Comparison of ENCODE assay signal across 8 cellular contexts in the genomic region with DNA sequence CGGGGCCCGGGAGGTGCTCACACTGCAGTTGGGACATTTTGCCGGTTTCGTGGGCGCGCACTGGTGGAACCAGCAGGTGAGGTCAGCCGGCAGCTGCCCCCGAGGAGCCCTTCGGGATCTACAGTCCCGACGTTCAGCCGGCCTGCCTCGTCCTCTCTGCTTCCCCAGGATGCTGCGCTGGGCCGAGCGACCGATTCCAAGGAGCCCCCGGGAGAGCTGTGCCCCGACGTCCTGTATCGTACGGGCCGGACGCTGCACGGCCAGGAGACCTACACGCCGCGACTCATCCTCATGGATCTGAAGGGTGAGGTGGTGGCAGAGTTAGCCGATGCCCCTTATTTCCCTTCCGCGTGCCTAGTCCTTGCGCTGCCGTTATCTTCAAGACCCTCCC. TPM values are rescaled to one million over a fixed set of nuclear protein-coding genes. Genes with fewer than 3 reads are reported as not detected.
A peak's percentile ranks its signal among the peaks of the same experiment; 100 is the strongest.
DNase-seq lines count a peak whose midpoint lies in the region; ATAC-seq, FAIRE-seq and TF ChIP-seq lines count a peak whose summit lies in the region.
"Not testable (repeated sequence)": the region's sequence is repeated elsewhere in the genome, so short reads cannot be mapped to it uniquely, and the experiment has no call there.

No MANE protein-coding gene starts in this region.

- no CpG with 5 or more reads among the region's 33 CpGs for WGBS in SK-N-SH (ENCODE audit: low lambda C conversion rate)
- WGBS in GM12878 (ENCODE audit: insufficient coverage, insufficient replicate concordance, low lambda C conversion rate, missing lambda C conversion rate), result 0% methylated on average over 6 of the region's 33 CpGs
- WGBS in gastroesophageal sphincter (ENCODE audit: low coverage in 1 of 2), 2 donors, result no CpG with 5 or more reads among the region's 33 CpGs

- peak overlapping the region; percentile 58 for H3K4me3 ChIP-seq in AG04450 (ENCODE audit: low read depth, low read length)
- peak overlapping the region; percentile 61 to 66; a peak in 3 of 4 replicates for H3K4me3 ChIP-seq in SK-N-SH (ENCODE audit: low read depth in 2 of 2, low read length in 1 of 2)
- H3K4me3 ChIP-seq in GM12878, mucosa of descending colon: not testable (repeated sequence)
- H3K4me3 ChIP-seq in gastroesophageal sphincter, result peak overlapping the region; percentile 41 to 63
- peak overlapping the region; percentile 48 to 73 (median 57) for H3K4me3 ChIP-seq in skin epidermis

- TF ChIP-seq CTCF in AG04450 (IDR thresholded peaks at IDR 0.05; ENCODE audit: low read depth, low read length); SK-N-SH (IDR thresholded peaks at IDR 0.05); GM12878 (IDR thresholded peaks at IDR 0.05 in 2 of 3, conservative IDR thresholded peaks at IDR 0.05 in 1 of 3; ENCODE audit: control insufficient read depth in 2 of 3, extremely low read depth in 1 of 3, insufficient read depth in 1 of 3, low read depth in 3 of 3, low read length in 3 of 3); gastroesophageal sphincter (IDR thresholded peaks at IDR 0.05); mucosa of descending colon (IDR thresholded peaks at IDR 0.05): not testable (repeated sequence)

- POLR2A ChIA-PET in AG04450 (lab: Yijun Ruan, JAX); SK-N-SH (lab: Yijun Ruan, JAX); GM12878 (lab: Charles Lee): not testable (repeated sequence)

- not testable (repeated sequence) for DNase-seq in AG04450 (ENCODE audit: low read depth, low spot score); SK-N-SH; GM12878 (ENCODE audit: low read depth, low spot score); mucosa of descending colon

- CTCF ChIA-PET in AG04450 (lab: Charles Lee), result not testable (repeated sequence)
- CTCF ChIA-PET in SK-N-SH (lab: Yijun Ruan, JAX) (interaction anchor here (0.6 kb wide), 1 partner anchor 359 kb away, joined by 3 read pairs; no protein-coding TSS in a partner anchor), GM12878 (lab: Yijun Ruan, JAX) (interaction anchor here (0.6 to 1.5 kb wide), 3 partner anchors 359 to 456 kb away, joined by 3 to 5 read pairs (median 3); no protein-coding TSS in a partner anchor)

- SMC1A ChIA-PET in GM12878 (lab: Charles Lee; ENCODE audit: uncharacterized antibody, unreplicated experiment), result interaction anchor here (1.5 kb wide), 1 partner anchor 72 kb away, joined by 4 read pairs; no protein-coding TSS in a partner anchor

- not testable (repeated sequence) for H3K27me3 ChIP-seq in AG04450 (ENCODE audit: control insufficient read depth, insufficient read depth, low read length); SK-N-SH (ENCODE audit: insufficient read depth); GM12878 (replicated peaks in 1 of 2; ENCODE audit: control insufficient read depth in 2 of 2, insufficient read depth in 2 of 2, low read length in 1 of 2); gastroesophageal sphincter

- H3K4me1 ChIP-seq in SK-N-SH (ENCODE audit: control insufficient read depth in 1 of 2, insufficient read depth in 2 of 2, low read depth in 1 of 2, low read length in 1 of 2); GM12878 (ENCODE audit: control insufficient read depth, insufficient read depth, low read length); gastroesophageal sphincter; mucosa of descending colon (ENCODE audit: low read depth): not testable (repeated sequence)

- H3K36me3 ChIP-seq in SK-N-SH (replicated peaks in 1 of 2; ENCODE audit: control insufficient read depth in 1 of 2, insufficient read depth in 2 of 2, low read length in 1 of 2), result peaks cover 5 to 11% of the 10 kb centered on the region in 2 experiments
- not testable (repeated sequence) for H3K36me3 ChIP-seq in GM12878 (ENCODE audit: control insufficient read depth in 2 of 2, insufficient read depth in 2 of 2, low read length in 1 of 2); mucosa of descending colon (ENCODE audit: low read depth)
- H3K36me3 ChIP-seq in gastroesophageal sphincter, result peaks cover 0 to 21% of the 10 kb centered on the region in 2 donors

- not testable (repeated sequence) for H2AFZ ChIP-seq in SK-N-SH (ENCODE audit: low read depth); GM12878 (ENCODE audit: control insufficient read depth, low read depth, low read length)

- not testable (repeated sequence) for BruUV-seq in GM12878 (replicated peaks; lab: Mats Ljungman, UMichigan)

- H3K9ac ChIP-seq in SK-N-SH, result peak overlapping the region; percentile 51; the same call in 1 of the 2 replicates
- not testable (repeated sequence) for H3K9ac ChIP-seq in GM12878 (ENCODE audit: control insufficient read depth, insufficient read depth, low read length)

- TF ChIP-seq RAD21 in SK-N-SH (IDR thresholded peaks at IDR 0.05; ENCODE audit: low read length); GM12878 (IDR thresholded peaks at IDR 0.05; ENCODE audit: insufficient read depth, low read depth, low read length): not testable (repeated sequence)

- in situ Hi-C loops in GM12878 (cut with MboI), result not testable (repeated sequence)

- H3K9me2 ChIP-seq in SK-N-SH, result not testable (repeated sequence)

- not testable (repeated sequence) for H3F3A ChIP-seq in SK-N-SH (replicated peaks; ENCODE audit: insufficient read depth)

- RAD21 ChIA-PET in GM12878 (lab: Charles Lee; ENCODE audit: unreplicated experiment), result not testable (repeated sequence)

- ATAC-seq in GM19328 (IDR thresholded peaks at IDR 0.05; ENCODE audit: unreplicated experiment) (peak; percentile 8), HG03159 (IDR thresholded peaks at IDR 0.05; ENCODE audit: unreplicated experiment) (peak; percentile 23), GM12878 (peak; percentile 48), gastroesophageal sphincter (peak; percentile 25), mucosa of descending colon (peak; percentile 39)

- not testable (repeated sequence) for H3K79me2 ChIP-seq in SK-N-SH (ENCODE audit: insufficient read depth); GM12878 (ENCODE audit: control insufficient read depth, insufficient read depth, low read length)

- not testable (repeated sequence) for H4K20me1 ChIP-seq in SK-N-SH (ENCODE audit: insufficient read depth); GM12878 (ENCODE audit: control insufficient read depth, insufficient read depth)

- H3K27ac ChIP-seq in AG04450 (ENCODE audit: low read depth, low read length); SK-N-SH (ENCODE audit: low read depth in 2 of 2, low read length in 1 of 2); GM12878 (ENCODE audit: control insufficient read depth, insufficient read depth); gastroesophageal sphincter; skin epidermis: not testable (repeated sequence)

- not testable (repeated sequence) for H3K4me2 ChIP-seq in SK-N-SH; GM12878 (ENCODE audit: control insufficient read depth, insufficient read depth)

- intact Hi-C loops in GM12878 (cut with micrococcal nuclease; ENCODE audit: unreplicated experiment); mucosa of descending colon (cut with DNase I, micrococcal nuclease): not testable (repeated sequence)

- not testable (repeated sequence) for TF ChIP-seq POLR2A in GM12878 (IDR thresholded peaks at IDR 0.05; ENCODE audit: low read depth, low read length); gastroesophageal sphincter (IDR thresholded peaks at IDR 0.05)

- not testable (repeated sequence) for TF ChIP-seq EP300 in SK-N-SH (IDR thresholded peaks at IDR 0.05; ENCODE audit: borderline replicate concordance in 1 of 2, low read depth in 1 of 2, low read length in 1 of 2); GM12878 (IDR thresholded peaks at IDR 0.05; ENCODE audit: borderline replicate concordance in 1 of 2, control insufficient read depth in 1 of 2, low read depth in 2 of 2, low read length in 2 of 2); gastroesophageal sphincter (IDR thresholded peaks at IDR 0.05)

- peak; percentile 68 for FAIRE-seq in GM12878 (lab: Jason Lieb, UNC)

- not testable (repeated sequence) for H3K9me3 ChIP-seq in AG04450 (ENCODE audit: control insufficient read depth, insufficient read depth, low read length); SK-N-SH; GM12878 (replicated peaks; ENCODE audit: control insufficient read depth, insufficient read depth, low read length); gastroesophageal sphincter; mucosa of descending colon

RNA-seq across cellular contexts. Expression of a gene that starts 0.2 kb away (rescaled TPM):
- polyA plus RNA-seq in AG04450 (2011; rRNA removed), result 17.1 and 22.5 TPM in 2 replicates
- polyA minus RNA-seq in AG04450 (2011; rRNA and poly(A)+ RNA removed), result 32.8 and 34.2 TPM in 2 replicates
- polyA plus RNA-seq in SK-N-SH (2012; rRNA removed), result 22.4 and 27.0 TPM in 2 replicates
- polyA plus RNA-seq in SK-N-SH (2012; cell fraction: cytosol; rRNA removed), result 9.2 and 12.0 TPM in 2 replicates
- polyA plus RNA-seq in SK-N-SH (2012; cell fraction: nucleus; rRNA removed), result 107 and 118 TPM in 2 replicates
- total RNA-seq in GM12878 (2013; cell fraction: nucleolus; rRNA removed), result 89.6 and 93.3 TPM in 2 replicates
- total RNA-seq in GM12878 (2014; rRNA removed), result 44.1 and 48.9 TPM in 2 replicates
- total RNA-seq in GM12878 (2014; rRNA removed; fragmentation: Illumina TruSeq; extraction: Trizol), result 32.8 and 33.7 TPM in 2 replicates
- 62.2 and 68.7 TPM in 2 replicates for total RNA-seq in GM12878 (2021)
- polyA plus RNA-seq in GM12878 (2011; ENCODE audit: low read depth), result 30.7 TPM
- 12.7 and 22.2 TPM in 2 replicates for polyA plus RNA-seq in GM12878 (2011; rRNA removed)
- 18.9 and 26.4 TPM in 2 replicates for polyA plus RNA-seq in GM12878 (2011; cell fraction: cytosol; rRNA removed)
- polyA plus RNA-seq in GM12878 (2011; cell fraction: nucleus; rRNA removed), result 237 and 274 TPM in 2 replicates
- polyA plus RNA-seq in GM12878 (2012), result 36.1 and 44.0 TPM in 2 replicates
- 44.3 and 45.7 TPM in 2 replicates for polyA plus RNA-seq in GM12878 (2014; fragmentation: Illumina TruSeq; extraction: Trizol)
- 10 to 100 TPM; 16.1 to 23.2 TPM for polyA plus RNA-seq in GM12878 (2014; fragmentation: Nextera tagmentation; extraction: Ambion mirVana)
- 66.1 and 69.8 TPM in 2 replicates for polyA plus RNA-seq in GM12878 (2014; rRNA removed)
- 10 to 100 TPM; 85.7 to 87.9 TPM for polyA plus RNA-seq in GM12878 (2016; fragmentation: Nextera tagmentation; extraction: Ambion mirVana)
- 26.1 and 35.0 TPM in 2 replicates for polyA minus RNA-seq in GM12878 (2011; rRNA and poly(A)+ RNA removed)
- polyA minus RNA-seq in GM12878 (2011; cell fraction: cytosol; rRNA and poly(A)+ RNA removed), result 9.0 and 19.4 TPM in 2 replicates
- 89.7 and 163 TPM in 2 replicates for polyA minus RNA-seq in GM12878 (2011; cell fraction: nucleus; rRNA and poly(A)+ RNA removed)
- 10 to 100 TPM in 1 of 4 donors, 1 to 10 TPM in 3; 7.6 to 13.2 (median 8.4) TPM for total RNA-seq in gastroesophageal sphincter
- total RNA-seq in mucosa of descending colon, result 10 to 100 TPM; 21.2 to 24.1 (median 23.1) TPM

RNA-seq across cellular contexts. Expression of a gene that starts 47.6 kb away (rescaled TPM):
- polyA plus RNA-seq in AG04450 (2011; rRNA removed), result 24.0 and 30.6 TPM in 2 replicates
- polyA minus RNA-seq in AG04450 (2011; rRNA and poly(A)+ RNA removed), result 46.6 and 56.0 TPM in 2 replicates
- polyA plus RNA-seq in SK-N-SH (2012; rRNA removed), result 13.4 and 13.7 TPM in 2 replicates
- 9.2 and 11.7 TPM in 2 replicates for polyA plus RNA-seq in SK-N-SH (2012; cell fraction: cytosol; rRNA removed)
- 23.1 and 33.8 TPM in 2 replicates for polyA plus RNA-seq in SK-N-SH (2012; cell fraction: nucleus; rRNA removed)
- total RNA-seq in GM12878 (2013; cell fraction: nucleolus; rRNA removed), result 299 TPM in 2 replicates
- 14.7 and 17.2 TPM in 2 replicates for total RNA-seq in GM12878 (2014; rRNA removed)
- total RNA-seq in GM12878 (2014; rRNA removed; fragmentation: Illumina TruSeq; extraction: Trizol), result 22.0 and 22.6 TPM in 2 replicates
- 23.9 and 24.5 TPM in 2 replicates for total RNA-seq in GM12878 (2021)
- polyA plus RNA-seq in GM12878 (2011; ENCODE audit: low read depth), result 6.9 TPM
- polyA plus RNA-seq in GM12878 (2011; rRNA removed), result 22.2 and 22.4 TPM in 2 replicates
- 16.5 and 22.0 TPM in 2 replicates for polyA plus RNA-seq in GM12878 (2011; cell fraction: cytosol; rRNA removed)
- 51.5 and 53.8 TPM in 2 replicates for polyA plus RNA-seq in GM12878 (2011; cell fraction: nucleus; rRNA removed)
- polyA plus RNA-seq in GM12878 (2012), result 10.7 and 11.1 TPM in 2 replicates
- 15.9 and 16.8 TPM in 2 replicates for polyA plus RNA-seq in GM12878 (2014; fragmentation: Illumina TruSeq; extraction: Trizol)
- polyA plus RNA-seq in GM12878 (2014; fragmentation: Nextera tagmentation; extraction: Ambion mirVana), result 1 to 10 TPM; 1.7 to 5.9 TPM
- polyA plus RNA-seq in GM12878 (2014; rRNA removed), result 11.3 and 12.1 TPM in 2 replicates
- polyA plus RNA-seq in GM12878 (2016; fragmentation: Nextera tagmentation; extraction: Ambion mirVana), result 10 to 100 TPM; 17.3 to 18.6 TPM
- 64.2 and 66.3 TPM in 2 replicates for polyA minus RNA-seq in GM12878 (2011; rRNA and poly(A)+ RNA removed)
- 20.3 and 20.7 TPM in 2 replicates for polyA minus RNA-seq in GM12878 (2011; cell fraction: cytosol; rRNA and poly(A)+ RNA removed)
- 61.3 and 90.6 TPM in 2 replicates for polyA minus RNA-seq in GM12878 (2011; cell fraction: nucleus; rRNA and poly(A)+ RNA removed)
- 10 to 100 TPM; 55.6 to 81.3 (median 75.0) TPM for total RNA-seq in gastroesophageal sphincter
- 100 to 1,000 TPM in 1 of 3 donors, 10 to 100 TPM in 2; 50.4 to 100 (median 64.4) TPM for total RNA-seq in mucosa of descending colon
